ENCODE assay signal across 10 cellular contexts in genomic region chr2:164954954-164955701, GRCh38. TPM values are rescaled to one million over a fixed set of nuclear protein-coding genes. Genes with fewer than 3 reads are reported as not detected.
DNase-seq lines count a peak whose midpoint lies in the region; ATAC-seq and TF ChIP-seq lines count a peak whose summit lies in the region.
"Had no signal": no experiment of that assay in that cellular context is flagged by ENCODE, and none has a peak within 500 bp of the region (broad histone marks: within the 10 kb centered on the region; RNA-seq: fewer than 3 reads in every experiment).

TSS of gene SLC38A11 (minus strand) at chr2:164955525. CDS start at chr2:164955247, 278 bp downstream.

- intact Hi-C loops in left cardiac atrium (cut with DNase I), result no loop called here

- H3K27me3 ChIP-seq in BJ (ENCODE audit: control insufficient read depth, insufficient read depth, low read length), result no peaks in the 10 kb centered on the region
- H3K27me3 ChIP-seq in adipocyte (replicated peaks; ENCODE audit: control insufficient read depth, insufficient read depth, low read length), result no peaks in the 10 kb centered on the region

- H3K9ac ChIP-seq in adipocyte (ENCODE audit: low read length), result peak within 1 kb of the TSS; percentile 39

- H3K9me3 Mint-ChIP-seq in progenitor cell of endocrine pancreas (ENCODE audit: low read depth), result no peaks in the 10 kb centered on the region
- H3K9me3 Mint-ChIP-seq: activated T-cell treated with anti-CD3 and anti-CD28 coated beads, Interleukin-2, amount 50 U/mL, for 72 hours; natural killer cell treated with Interleukin-12 subunit alpha and Interleukin-12 subunit beta and Interleukin-15 and Interleukin-18, amount 100 ng/mL, for 72 hours had no signal

- POLR2A ChIA-PET in BJ (lab: Charles Lee), result interaction anchor here (0.6 to 0.9 kb wide), 4 partner anchors 34 to 111 kb away, joined by 4 to 15 read pairs (median 9); no protein-coding TSS in a partner anchor
- POLR2A ChIA-PET in GM10248 (lab: Yijun Ruan, JAX), result no interaction called here

- H3K36me3 ChIP-seq in BJ (ENCODE audit: control insufficient read depth, insufficient read depth, low read length), result 0 out of 2 replicates have a peak, but pooled peaks cover 2% of the 10 kb centered on the region
- no peaks in the 10 kb centered on the region for H3K36me3 ChIP-seq in adipocyte (ENCODE audit: control insufficient read depth, insufficient read depth, low read length, severe bottlenecking)

- peaks cover 3% of the 10 kb centered on the region for H3K4me1 ChIP-seq in adipocyte (ENCODE audit: control insufficient read depth, insufficient read depth, low read length)

- ATAC-seq in left cardiac atrium (peak; percentile 59 to 84), HG03108 (IDR thresholded peaks at IDR 0.05; ENCODE audit: unreplicated experiment) (no peak), GM19351 (IDR thresholded peaks at IDR 0.05; ENCODE audit: unreplicated experiment) (no peak)

- no peaks in the 10 kb centered on the region for H3K9me3 ChIP-seq in adipocyte (ENCODE audit: control insufficient read depth, low read length)

- DNase-seq in BJ (ENCODE audit: low read depth), result no peak
- DNase-seq in adipocyte (ENCODE audit: low read depth), result peak; percentile 54
- DNase-seq in left cardiac atrium, result peak; percentile 25
- DNase-seq in progenitor cell of endocrine pancreas (ENCODE audit: low spot score, unreplicated experiment), result peak; percentile 10
- no peak for DNase-seq in pons (ENCODE audit: low spot score)
- DNase-seq in GM10248 (ENCODE audit: extremely low spot score), result no peak
- DNase-seq: activated T-cell treated with anti-CD3 and anti-CD28 coated beads, Interleukin-2, amount 50 U/mL, for 72 hours had no signal

- no peak within 1 kb of the TSS for H3K27ac Mint-ChIP-seq in progenitor cell of endocrine pancreas
- H3K27ac Mint-ChIP-seq: activated T-cell treated with anti-CD3 and anti-CD28 coated beads, Interleukin-2, amount 50 U/mL, for 72 hours; natural killer cell treated with Interleukin-12 subunit alpha and Interleukin-12 subunit beta and Interleukin-15 and Interleukin-18, amount 100 ng/mL, for 72 hours had no signal

- CTCF ChIA-PET in BJ (lab: Yijun Ruan, JAX), result interaction anchor here (0.8 to 1.6 kb wide), 4 partner anchors 9 to 217 kb away, joined by 3 to 7 read pairs (median 4); partner anchors contain the start of gene COBLL1
- CTCF ChIA-PET in GM10248 (lab: Yijun Ruan, JAX), result interaction anchor here (1.4 kb wide), 1 partner anchor 34 kb away, joined by 3 read pairs; no protein-coding TSS in a partner anchor

- H3K36me3 Mint-ChIP-seq in progenitor cell of endocrine pancreas (ENCODE audit: insufficient read depth), result no peaks in the 10 kb centered on the region
- H3K36me3 Mint-ChIP-seq: natural killer cell treated with Interleukin-12 subunit alpha and Interleukin-12 subunit beta and Interleukin-15 and Interleukin-18, amount 100 ng/mL, for 72 hours had no signal

- H3K4me3 ChIP-seq in BJ (ENCODE audit: low read depth, low read length) (peak within 1 kb of the TSS; percentile 70), adipocyte (ENCODE audit: low read length) (peak within 1 kb of the TSS; percentile 74)

- peak; percentile 54 for TF ChIP-seq CTCF in BJ (IDR thresholded peaks at IDR 0.05; ENCODE audit: insufficient read depth, low read depth, low read length)
- TF ChIP-seq CTCF in progenitor cell of endocrine pancreas (IDR thresholded peaks at IDR 0.05; ENCODE audit: unreplicated experiment), result peak; percentile 18
- TF ChIP-seq CTCF in GM10248 (IDR thresholded peaks at IDR 0.05; ENCODE audit: control extremely low read depth, extremely low read depth, low read depth, missing control alignments), result no peak

- no peaks in the 10 kb centered on the region for H3K27me3 Mint-ChIP-seq in progenitor cell of endocrine pancreas

- H3K4me3 Mint-ChIP-seq in progenitor cell of endocrine pancreas (ENCODE audit: low read depth), result peak within 1 kb of the TSS; percentile 60
- H3K4me3 Mint-ChIP-seq: activated T-cell treated with anti-CD3 and anti-CD28 coated beads, Interleukin-2, amount 50 U/mL, for 72 hours; natural killer cell treated with Interleukin-12 subunit alpha and Interleukin-12 subunit beta and Interleukin-15 and Interleukin-18, amount 100 ng/mL, for 72 hours had no signal

- peaks cover 23% of the 10 kb centered on the region for H3K4me1 Mint-ChIP-seq in progenitor cell of endocrine pancreas (ENCODE audit: low read depth)

RNA-seq across cellular contexts. Expression of gene SLC38A11, which starts in this region (rescaled TPM):
- polyA plus RNA-seq in BJ (2011; rRNA removed), result 59.2 and 89.4 TPM in 2 replicates
- 36.9 and 39.2 TPM in 2 replicates for polyA minus RNA-seq in BJ (2011; rRNA and poly(A)+ RNA removed)
- total RNA-seq in left cardiac atrium (under 1 TPM; 0.42 to 0.71 TPM), progenitor cell of endocrine pancreas (16.6 and 20.1 TPM in 2 replicates)
- total RNA-seq: activated T-cell treated with anti-CD3 and anti-CD28 coated beads, Interleukin-2, amount 50 U/mL, for 72 hours; natural killer cell treated with Interleukin-12 subunit alpha and Interleukin-12 subunit beta and Interleukin-15 and Interleukin-18, amount 100 ng/mL, for 72 hours had no signal

Comparison
In these comparisons a context has a peak if more than half of its experiments do, and no peak if none do; other contexts are left out.
1. RNA of gene SLC38A11 (total RNA-seq): 16.6 to 20.1 TPM in progenitor cell of endocrine pancreas; 0.42 to 0.71 TPM in left cardiac atrium; every median in the first group is over 10 times any median in the second.
2. Peak in DNase-seq and ATAC-seq in left cardiac atrium; RNA of the gene not detected or under 1 TPM.
3. DNase-seq: peak in adipocyte (single experiment) and progenitor cell of endocrine pancreas (single experiment); none in BJ (single experiment), pons (single experiment) and GM10248 (single experiment).